8 cellular contexts compared by ENCODE assay signal in the genomic region with DNA sequence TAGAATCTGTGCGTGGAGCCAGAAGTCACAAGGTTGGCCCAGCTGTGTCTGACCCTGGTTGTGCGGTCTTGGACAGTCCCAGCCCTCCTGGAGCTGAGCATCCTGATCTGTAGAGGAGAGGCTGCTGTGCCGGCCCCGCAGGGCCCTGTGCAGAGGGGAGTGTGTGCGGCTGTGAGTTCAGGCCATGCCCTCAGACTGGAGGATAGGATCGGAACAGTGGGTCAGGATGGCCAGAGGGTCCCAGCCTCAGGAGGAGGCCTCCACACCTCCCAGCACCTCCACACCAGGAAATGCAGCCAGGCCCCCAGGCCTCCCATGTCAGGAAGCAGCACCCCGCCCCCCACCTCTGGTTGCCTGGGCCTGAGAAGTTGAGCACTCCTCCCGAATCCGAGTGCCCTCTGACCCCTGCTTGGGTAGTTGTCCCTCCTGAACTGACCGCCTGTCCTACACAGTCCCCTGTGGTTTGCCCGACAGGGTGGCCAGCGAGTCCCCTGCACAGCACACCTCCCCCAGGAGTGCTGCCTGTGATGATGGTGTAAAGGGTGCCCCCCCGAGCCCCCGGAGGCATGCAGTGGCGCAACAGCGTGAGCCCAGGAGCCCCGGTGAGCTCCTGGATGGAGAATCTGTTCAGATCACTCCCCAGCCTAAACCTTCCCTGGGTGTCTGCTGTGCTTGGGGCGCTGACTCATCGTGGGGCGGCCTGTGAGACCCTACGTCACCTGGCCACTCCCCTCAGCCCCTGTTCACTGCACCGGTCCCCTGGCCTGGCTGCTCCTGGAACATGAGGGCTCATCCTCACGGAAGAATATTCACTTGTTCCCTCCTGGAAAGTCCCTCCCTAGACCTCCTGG.
A peak's percentile ranks its signal among the peaks of the same experiment; 100 is the strongest.
DNase-seq lines count a peak whose midpoint lies in the region; ATAC-seq and TF ChIP-seq lines count a peak whose summit lies in the region.

No MANE protein-coding gene starts in this region.

- H3K36me3 Mint-ChIP-seq in activated T-cell treated with anti-CD3 and anti-CD28 coated beads, Interleukin-2, amount 50 U/mL, for 72 hours (ENCODE audit: insufficient read depth in 2 of 2): no peaks in the 10 kb centered on the region

- H3K27me3 ChIP-seq in heart right ventricle: no peaks in the 10 kb centered on the region

- peaks cover 73% of the 10 kb centered on the region for H3K4me1 Mint-ChIP-seq in activated T-cell treated with anti-CD3 and anti-CD28 coated beads, Interleukin-2, amount 50 U/mL, for 72 hours (ENCODE audit: low read depth)

- no peaks in the 10 kb centered on the region for H3K27me3 Mint-ChIP-seq in activated T-cell treated with anti-CD3 and anti-CD28 coated beads, Interleukin-2, amount 50 U/mL, for 72 hours (ENCODE audit: low read depth)

- H3K27ac Mint-ChIP-seq in activated T-cell treated with anti-CD3 and anti-CD28 coated beads, Interleukin-2, amount 50 U/mL, for 72 hours: no peak overlapping the region

- H3K4me1 ChIP-seq in heart right ventricle: peaks cover 59 to 100% (median 100%) of the 10 kb centered on the region in 9 donors

- no peak overlapping the region for H3K4me3 Mint-ChIP-seq in activated T-cell treated with anti-CD3 and anti-CD28 coated beads, Interleukin-2, amount 50 U/mL, for 72 hours

- H3K4me3 ChIP-seq in heart right ventricle: no peak overlapping the region

- H3K9me3 ChIP-seq in heart right ventricle: no peaks in the 10 kb centered on the region

- ATAC-seq in activated T-cell treated with anti-CD3 and anti-CD28 coated beads, Interleukin-2, amount 50 U/mL, for 72 hours (replicated peaks in 1 of 2): peak; percentile 66 to 72
- no peak for ATAC-seq in heart right ventricle
- ATAC-seq in GM21723 (IDR thresholded peaks at IDR 0.05; ENCODE audit: unreplicated experiment): no peak
- ATAC-seq in HG03280 (IDR thresholded peaks at IDR 0.05; ENCODE audit: unreplicated experiment): no peak
- no peak for ATAC-seq in GM18517 (IDR thresholded peaks at IDR 0.05; ENCODE audit: unreplicated experiment)

- 64 to 73% methylated on average over 23 of the region's 23 CpGs for WGBS in heart right ventricle, 2 donors

- intact Hi-C loops in heart right ventricle (cut with DNase I): loop anchor here in 6 of 10 donors (2.0 to 10.0 kb wide), 6 partner anchors 51 to 101 kb away; no protein-coding TSS in a partner anchor

- H3K9me3 Mint-ChIP-seq in activated T-cell treated with anti-CD3 and anti-CD28 coated beads, Interleukin-2, amount 50 U/mL, for 72 hours: no peaks in the 10 kb centered on the region

- no peak for TF ChIP-seq CTCF in heart right ventricle (IDR thresholded peaks at IDR 0.05)

- peak overlapping the region; percentile 15 to 90 (median 82) for H3K27ac ChIP-seq in heart right ventricle

- peak; percentile 81 for DNase-seq in activated T-cell treated with anti-CD3 and anti-CD28 coated beads, Interleukin-2, amount 50 U/mL, for 1 hour
- DNase-seq in activated T-cell treated with anti-CD3 and anti-CD28 coated beads for 4 hours (no peak), heart right ventricle (no peak)
- peak in 1 of 2 donors; percentile 57 for DNase-seq in activated T-cell treated with anti-CD3 and anti-CD28 coated beads, Interleukin-2, amount 50 U/mL, for 72 hours
- DNase-seq in stimulated activated CD8-positive, alpha-beta memory T cell treated with anti-CD3 and anti-CD28 coated beads, Interleukin-15, amount 100 ng/mL, for 48 hours (ENCODE audit: low read depth in 2 of 2): peak; percentile 36 to 61

- no peaks in the 10 kb centered on the region for H3K36me3 ChIP-seq in heart right ventricle

Comparison
In these comparisons a context has a peak if more than half of its experiments do, and no peak if none do; other contexts are left out.
1. DNase-seq: peak in activated T-cell treated with anti-CD3 and anti-CD28 coated beads, Interleukin-2, amount 50 U/mL, for 1 hour (single experiment) and stimulated activated CD8-positive, alpha-beta memory T cell treated with anti-CD3 and anti-CD28 coated beads, Interleukin-15, amount 100 ng/mL, for 48 hours (2 of 2); none in activated T-cell treated with anti-CD3 and anti-CD28 coated beads for 4 hours (single experiment) and heart right ventricle (0 of 2).
2. ATAC-seq: peak in activated T-cell treated with anti-CD3 and anti-CD28 coated beads, Interleukin-2, amount 50 U/mL, for 72 hours (2 of 2); none in heart right ventricle (0 of 8), GM21723 (single experiment), HG03280 (single experiment) and GM18517 (single experiment).